Comparison of ENCODE assay signal across 6 cellular contexts in the genomic region with DNA sequence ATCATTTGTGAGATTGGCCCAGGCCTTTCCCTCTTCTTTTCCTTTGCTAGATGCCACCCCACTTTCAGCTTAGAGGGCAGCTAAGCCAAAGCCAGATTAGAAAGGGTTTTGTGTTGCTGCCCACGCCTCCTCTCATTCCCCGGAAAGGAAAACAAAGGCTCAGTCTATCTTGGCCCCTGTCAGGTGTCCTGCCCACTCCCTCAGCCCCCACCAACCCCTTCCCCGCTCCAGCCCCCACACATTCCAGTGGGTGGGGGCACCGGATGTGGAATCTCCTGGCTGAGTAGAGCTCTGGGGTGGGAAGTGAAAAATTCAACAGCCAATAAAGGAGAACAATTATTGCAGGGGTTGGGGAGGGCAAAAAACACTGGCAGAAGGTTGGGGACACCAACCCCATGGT. TPM values are rescaled to one million over a fixed set of nuclear protein-coding genes. Genes with fewer than 3 reads are reported as not detected.
A peak's percentile ranks its signal among the peaks of the same experiment; 100 is the strongest.
DNase-seq lines count a peak whose midpoint lies in the region; ATAC-seq lines count a peak whose summit lies in the region.

No MANE protein-coding gene starts in this region.

- peak overlapping the region; percentile 89 for H3K4me2 ChIP-seq in skeletal muscle satellite cell (ENCODE audit: low read length)

- H3K27me3 ChIP-seq in NT2/D1 (ENCODE audit: insufficient read depth, insufficient read length) (peaks cover 2% of the 10 kb centered on the region), skeletal muscle satellite cell (ENCODE audit: control insufficient read depth, insufficient read depth, low read length) (no peaks in the 10 kb centered on the region)
- no peaks in the 10 kb centered on the region for H3K27me3 ChIP-seq in effector memory CD4-positive, alpha-beta T cell (replicated peaks; ENCODE audit: control insufficient read depth, insufficient read depth, low read length, poor library complexity, severe bottlenecking)

- H3K9me3 ChIP-seq in NT2/D1 (ENCODE audit: insufficient read depth, low read length), result no peaks in the 10 kb centered on the region
- H3K9me3 ChIP-seq in effector memory CD4-positive, alpha-beta T cell (ENCODE audit: control insufficient read depth, low read length), result no peaks in the 10 kb centered on the region
- H3K9me3 ChIP-seq in skeletal muscle satellite cell (replicated peaks; ENCODE audit: low read length), result no peaks in the 10 kb centered on the region

- H3K9ac ChIP-seq in NT2/D1 (ENCODE audit: insufficient read length, low read depth) (peak overlapping the region; percentile 90), skeletal muscle satellite cell (ENCODE audit: low read depth, low read length) (peak overlapping the region; percentile 90)

- no peak for DNase-seq in NT2/D1 (ENCODE audit: low read depth, low spot score)
- DNase-seq in effector memory CD4-positive, alpha-beta T cell, result no peak
- DNase-seq in stimulated activated naive CD4-positive, alpha-beta T cell treated with Interleukin-2 at 50 U/mL for 16 hours (lab: John Stamatoyannopoulos, UW), result no peak
- DNase-seq in 8988T, result no peak

- H3K27ac ChIP-seq in effector memory CD4-positive, alpha-beta T cell (ENCODE audit: insufficient read depth, low read length, poor library complexity, severe bottlenecking), result peak overlapping the region; percentile 91

- ATAC-seq in HG03469 (IDR thresholded peaks at IDR 0.05; ENCODE audit: unreplicated experiment), result no peak

- H3K4me1 ChIP-seq in NT2/D1 (ENCODE audit: insufficient read depth, insufficient read length), result peaks cover 14% of the 10 kb centered on the region
- H3K4me1 ChIP-seq in effector memory CD4-positive, alpha-beta T cell (ENCODE audit: control insufficient read depth, insufficient read depth, low read length, poor library complexity, severe bottlenecking), result peaks cover 21% of the 10 kb centered on the region
- peaks cover 78% of the 10 kb centered on the region for H3K4me1 ChIP-seq in skeletal muscle satellite cell (ENCODE audit: control insufficient read depth, insufficient read depth, low read length)

- H3K36me3 ChIP-seq in NT2/D1 (ENCODE audit: insufficient read depth, insufficient read length, low read length) (peaks cover 19% of the 10 kb centered on the region), skeletal muscle satellite cell (ENCODE audit: insufficient read depth, low read length) (peaks cover under 1% of the 10 kb centered on the region)
- H3K36me3 ChIP-seq in effector memory CD4-positive, alpha-beta T cell (ENCODE audit: control insufficient read depth, insufficient read depth, low read length), result peaks cover 16% of the 10 kb centered on the region

- peak overlapping the region; percentile 75 for H3K4me3 ChIP-seq in NT2/D1 (ENCODE audit: insufficient read length, low read depth)
- H3K4me3 ChIP-seq in effector memory CD4-positive, alpha-beta T cell (ENCODE audit: insufficient read depth, low read depth, low read length, poor library complexity, severe bottlenecking), result no peak overlapping the region
- H3K4me3 ChIP-seq in skeletal muscle satellite cell (ENCODE audit: low read length), result peak overlapping the region; percentile 77

RNA-seq across cellular contexts. Expression of a gene that starts 2.2 kb away (rescaled TPM):
- 51.0 and 63.1 TPM in 2 replicates for total RNA-seq in skeletal muscle satellite cell (2012; rRNA removed)

RNA-seq across cellular contexts. Expression of a gene that starts 2.2 kb away (rescaled TPM):
- 36.0 and 65.9 TPM in 2 replicates for total RNA-seq in skeletal muscle satellite cell (2012; rRNA removed)

RNA-seq across cellular contexts. Expression of a gene that starts 10.3 kb away (rescaled TPM):
- total RNA-seq in skeletal muscle satellite cell (2012; rRNA removed), result 12.4 and 32.1 TPM in 2 replicates

RNA-seq across cellular contexts. Expression of a gene that starts 10.8 kb away (rescaled TPM):
- 1,390 and 1,764 TPM in 2 replicates for total RNA-seq in skeletal muscle satellite cell (2012; rRNA removed)

RNA-seq across cellular contexts. Expression of a gene that starts 24.9 kb away (rescaled TPM):
- 3.3 and 3.7 TPM in 2 replicates for total RNA-seq in skeletal muscle satellite cell (2012; rRNA removed)
